In the genomic region with DNA sequence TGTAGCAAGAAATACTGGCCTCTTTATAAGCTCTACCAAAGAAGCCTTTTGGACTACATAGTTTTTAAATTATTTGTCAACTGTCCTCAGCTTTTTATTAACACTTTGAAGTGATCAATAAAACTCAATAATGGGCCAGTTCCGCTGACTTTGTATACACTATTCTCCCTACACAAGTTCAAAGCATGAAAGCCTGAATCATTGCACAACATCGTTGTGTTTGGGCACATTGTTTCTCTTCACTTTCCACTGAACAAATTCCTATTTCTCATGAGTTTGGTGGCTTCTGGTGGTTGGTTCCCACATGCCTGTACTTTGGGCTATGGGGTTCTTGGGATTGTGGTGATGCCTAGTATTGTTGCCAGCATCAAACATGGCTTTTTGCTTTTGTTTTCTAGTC, we compare ENCODE assay signal across 31 cellular contexts.
"Had no signal": no experiment of that assay in that cellular context is flagged by ENCODE, and none has a peak within 500 bp of the region (broad histone marks: within the 10 kb centered on the region; RNA-seq: fewer than 3 reads in every experiment).

No MANE protein-coding gene starts in this region.

- FAIRE-seq: endometrium, endothelial cell of umbilical vein had no signal

- ATAC-seq: activated CD4-positive, CD25-positive, alpha-beta regulatory T cell treated with anti-CD3 and anti-CD28 coated beads, Interleukin-2, amount 50 U/mL, for 24 hours; activated CD8-positive, alpha-beta memory T cell treated with anti-CD3 and anti-CD28 coated beads, Interleukin-2, amount 10 ng/mL, durations not matched to agents 7 days and 5 days; activated CD8-positive, alpha-beta T cell treated with anti-CD3 and anti-CD28 coated beads, Interleukin-2, amount 10 ng/mL, durations not matched to agents 7 days and 5 days; activated naive CD8-positive, alpha-beta T cell treated with anti-CD3 and anti-CD28 coated beads, Interleukin-2, amount 50 U/mL, for 24 hours; body of pancreas; T-helper 17 cell had no signal

- H3K4me3 ChIP-seq: adrenal gland, body of pancreas, cardiac muscle cell, colonic mucosa, esophagus squamous epithelium had no signal

- H3K27me3 ChIP-seq: adrenal gland, body of pancreas, cardiac muscle cell, colonic mucosa, esophagus squamous epithelium had no signal

- H3K27ac ChIP-seq: adrenal gland, body of pancreas, cardiac muscle cell, colonic mucosa, epithelial cell of prostate, esophagus squamous epithelium, WERI-Rb-1 had no signal

- H3K36me3 ChIP-seq: adrenal gland, cardiac muscle cell, colonic mucosa, esophagus squamous epithelium, WERI-Rb-1 had no signal

- DNase-seq: activated B cell treated with CpG ODN at 0.5 μM for 24 hours; activated CD4-positive, alpha-beta memory T cell treated with anti-CD3 and anti-CD28 coated beads for 36 hours; activated CD4-positive, alpha-beta T cell treated with anti-CD3 and anti-CD28 coated beads, Interleukin-2, amount 10 ng/mL, durations not matched to agents 24 days and 14 days; activated CD8-positive, alpha-beta memory T cell treated with anti-CD3 and anti-CD28 coated beads, Interleukin-2, amount 10 ng/mL, durations not matched to agents 7 days and 5 days; activated CD8-positive, alpha-beta memory T cell treated with anti-CD3 and anti-CD28 coated beads, Interleukin-2, amount 50 U/mL, for 4 hours; activated CD8-positive, alpha-beta T cell treated with anti-CD3 and anti-CD28 coated beads, Interleukin-2, amount 10 ng/mL, durations not matched to agents 7 days and 5 days; activated effector memory CD4-positive, alpha-beta T cell treated with anti-CD3 and anti-CD28 coated beads, Interleukin-2, amount 50 U/mL, for 16 hours; activated naive CD4-positive, alpha-beta T cell treated with anti-CD3 and anti-CD28 coated beads for 36 hours; activated naive CD8-positive, alpha-beta T cell treated with anti-CD3 and anti-CD28 coated beads for 36 hours; activated naive CD8-positive, alpha-beta T cell treated with anti-CD3 and anti-CD28 coated beads, Interleukin-2, amount 50 U/mL, for 24 hours; activated T-cell treated with anti-CD3 and anti-CD28 coated beads, Interleukin-2, amount 50 U/mL, for 1 hour; activated T-cell treated with anti-CD3 and anti-CD28 coated beads, Interleukin-2, amount 50 U/mL, for 48 hours; adrenal gland; amygdala; aorta; body of pancreas; central memory CD4-positive, alpha-beta T cell; cerebellar nuclear complex; colonic mucosa; effector CD8-positive, alpha-beta T cell; esophagus squamous epithelium; foreskin melanocyte; T-helper 1 cell; T-helper 17 cell; T1000; WERI-Rb-1 had no signal

- H3K4me1 ChIP-seq: adrenal gland, body of pancreas, colonic mucosa had no signal

- H3K9me3 ChIP-seq: adrenal gland, body of pancreas, colonic mucosa, esophagus squamous epithelium had no signal
